ENCODE assay signal across 20 cellular contexts in genomic region chr14:102840801-102841528, GRCh38.
DNase-seq lines count a peak whose midpoint lies in the region; ATAC-seq and TF ChIP-seq lines count a peak whose summit lies in the region.
"Had no signal": no experiment of that assay in that cellular context is flagged by ENCODE, and none has a peak within 500 bp of the region (broad histone marks: within the 10 kb centered on the region; RNA-seq: fewer than 3 reads in every experiment).

No MANE protein-coding gene starts in this region.

- H3K36me3 Mint-ChIP-seq in T-helper 17 cell (ENCODE audit: low read depth): peaks cover 5% of the 10 kb centered on the region

- H3K4me3 Mint-ChIP-seq in T-helper 17 cell: peak overlapping the region; percentile 25

- no peak for ATAC-seq in T-helper 17 cell
- ATAC-seq in mucosa of descending colon: peak; percentile 13
- ATAC-seq in HG03457 (IDR thresholded peaks at IDR 0.05; ENCODE audit: unreplicated experiment): no peak
- no peak for ATAC-seq in HG03521 (IDR thresholded peaks at IDR 0.05; ENCODE audit: unreplicated experiment)
- ATAC-seq: activated naive CD4-positive, alpha-beta T cell treated with anti-CD3 and anti-CD28 coated beads, Interleukin-2, amount 50 U/mL, for 72 hours; body of pancreas had no signal

- H3K4me1 Mint-ChIP-seq in T-helper 17 cell: peaks cover 16% of the 10 kb centered on the region

- H3K4me1 ChIP-seq in mucosa of descending colon (ENCODE audit: low read depth): no peaks in the 10 kb centered on the region
- H3K4me1 ChIP-seq: body of pancreas, parathyroid adenoma, SJCRH30 had no signal

- H3K27me3 Mint-ChIP-seq in T-helper 17 cell: no peaks in the 10 kb centered on the region

- no peaks in the 10 kb centered on the region for H3K36me3 ChIP-seq in mucosa of descending colon (ENCODE audit: low read depth)
- H3K36me3 ChIP-seq: BE2C, SJCRH30 had no signal

- H3K9me3 ChIP-seq in T-helper 17 cell (ENCODE audit: control insufficient read depth, low read length, poor library complexity, severe bottlenecking) (no peaks in the 10 kb centered on the region), mucosa of descending colon (no peaks in the 10 kb centered on the region)
- H3K9me3 ChIP-seq: BE2C, body of pancreas, SJCRH30 had no signal

- H3K27ac Mint-ChIP-seq in T-helper 17 cell: peak overlapping the region; percentile 67

- intact Hi-C loops in mucosa of descending colon (cut with DNase I, micrococcal nuclease): no loop called here

- DNase-seq in SIG-M5 treated with dmso at 0.1 percent for 504 hours (lab: John Stamatoyannopoulos, UW; ENCODE audit: unreplicated experiment): peak; percentile 10
- DNase-seq in SIG-M5 (lab: John Stamatoyannopoulos, UW): no peak
- DNase-seq in COLO829 (ENCODE audit: low spot score): peak; percentile 44
- no peak for DNase-seq in T-helper 17 cell
- DNase-seq in mucosa of descending colon: no peak
- no peak for DNase-seq in RPMI8226
- DNase-seq: 8988T; BE2C; body of pancreas; GM23248; NCI-H1436; NCI-H2171; NCI-H69; SJCRH30; stimulated activated naive CD4-positive, alpha-beta T cell treated with Interleukin-2 at 50 U/mL for 16 hours; trophoblast cell had no signal

- H3K4me3 ChIP-seq in mucosa of descending colon: no peak overlapping the region
- H3K4me3 ChIP-seq: body of pancreas, GM23248, SJCRH30 had no signal

- no peak for TF ChIP-seq CTCF in mucosa of descending colon (IDR thresholded peaks at IDR 0.05)

Comparison
In these comparisons a context has a peak if more than half of its experiments do, and no peak if none do; other contexts are left out.
1. DNase-seq: peak in SIG-M5 treated with dmso at 0.1 percent for 504 hours (single experiment) and COLO829 (single experiment); none in SIG-M5 (single experiment), T-helper 17 cell (0 of 3), mucosa of descending colon (0 of 3) and RPMI8226 (single experiment).